ENCODE assay signal across 18 cellular contexts in the genomic region with DNA sequence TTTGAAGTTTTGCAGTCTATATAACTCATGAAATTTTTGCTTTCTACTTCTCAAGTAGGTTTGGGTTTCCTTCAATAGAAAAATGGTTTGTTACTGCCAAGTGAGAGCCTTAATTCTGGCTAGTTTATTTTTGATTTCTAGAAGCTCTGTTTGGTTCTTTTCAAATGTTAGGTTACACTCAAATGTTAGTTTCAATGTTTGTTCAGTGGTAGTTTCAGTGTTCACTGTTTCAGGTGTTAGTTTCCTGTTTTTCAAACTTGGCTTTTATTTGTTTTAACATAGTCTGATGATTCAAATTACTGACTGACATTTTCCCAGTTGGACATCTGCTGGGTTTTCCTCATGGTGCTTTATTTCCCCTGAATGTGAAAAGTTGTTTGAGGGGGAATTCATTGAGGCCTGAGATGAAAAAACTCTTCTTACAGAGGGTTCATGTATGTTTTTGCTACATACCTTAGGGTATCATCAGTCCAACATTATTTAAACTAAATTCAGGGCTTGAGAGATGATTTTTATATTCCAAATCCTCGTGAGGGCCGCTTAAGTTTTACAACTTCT.
DNase-seq lines count a peak whose midpoint lies in the region; ATAC-seq, FAIRE-seq and TF ChIP-seq lines count a peak whose summit lies in the region.
"Had no signal": no experiment of that assay in that cellular context is flagged by ENCODE, and none has a peak within 500 bp of the region (broad histone marks: within the 10 kb centered on the region; RNA-seq: fewer than 3 reads in every experiment).

No MANE protein-coding gene starts in this region.

- H4K20me1 ChIP-seq in MM.1S (ENCODE audit: insufficient read depth, low read length) = no peaks in the 10 kb centered on the region
- peaks cover 97% of the 10 kb centered on the region for H4K20me1 ChIP-seq in astrocyte (ENCODE audit: insufficient read depth, low read length)

- H3K4me2 ChIP-seq in MM.1S (ENCODE audit: low read depth, low read length) (peak overlapping the region; percentile 36), astrocyte (ENCODE audit: low read length) (no peak overlapping the region)
- H3K4me2 ChIP-seq: hepatocyte, smooth muscle cell had no signal

- H3K79me2 ChIP-seq in MM.1S (ENCODE audit: low read length) = peaks cover 81% of the 10 kb centered on the region
- peaks cover 91% of the 10 kb centered on the region for H3K79me2 ChIP-seq in astrocyte (ENCODE audit: insufficient read depth, low read length)

- no peaks in the 10 kb centered on the region for H3K27me3 Mint-ChIP-seq in activated CD8-positive, alpha-beta memory T cell treated with anti-CD3 and anti-CD28 coated beads, Interleukin-2, amount 10 ng/mL, durations not matched to agents 7 days and 5 days
- H3K27me3 Mint-ChIP-seq in astrocyte (ENCODE audit: low read depth, unreplicated experiment) = no peaks in the 10 kb centered on the region

- peak overlapping the region; percentile 79 for H3K27ac Mint-ChIP-seq in activated CD8-positive, alpha-beta memory T cell treated with anti-CD3 and anti-CD28 coated beads, Interleukin-2, amount 10 ng/mL, durations not matched to agents 7 days and 5 days
- H3K27ac Mint-ChIP-seq in astrocyte (ENCODE audit: unreplicated experiment) = peak overlapping the region; percentile 3
- H3K27ac Mint-ChIP-seq in stimulated activated effector memory CD8-positive, alpha-beta T cell treated with anti-CD3 and anti-CD28 coated beads, Interleukin-12 subunit alpha, Interleukin-12 subunit beta, amount 100 ng/mL, for 72 hours = peak overlapping the region; percentile 87

- H3K9ac ChIP-seq in MM.1S (ENCODE audit: low read length) (peak overlapping the region; percentile 3; the same call in 1 of the 2 replicates), astrocyte (ENCODE audit: low read length) (no peak overlapping the region)

- H3K27me3 ChIP-seq in MM.1S (replicated peaks; ENCODE audit: insufficient read depth, low read length) (no peaks in the 10 kb centered on the region), astrocyte (ENCODE audit: insufficient read depth, low read length) (no peaks in the 10 kb centered on the region)
- H3K27me3 ChIP-seq: breast epithelium, hepatocyte, stomach had no signal

- no peak for ATAC-seq in activated CD8-positive, alpha-beta memory T cell treated with anti-CD3 and anti-CD28 coated beads, Interleukin-2, amount 10 ng/mL, durations not matched to agents 7 days and 5 days
- ATAC-seq in stimulated activated effector memory CD8-positive, alpha-beta T cell treated with anti-CD3 and anti-CD28 coated beads, Interleukin-12 subunit alpha, Interleukin-12 subunit beta, amount 100 ng/mL, for 72 hours = peak; percentile 55
- no peak for ATAC-seq in GM19328 (IDR thresholded peaks at IDR 0.05; ENCODE audit: unreplicated experiment)
- ATAC-seq: HCT116 had no signal

- no peak for FAIRE-seq in astrocyte (lab: Jason Lieb, UNC)
- FAIRE-seq: urothelium cell line had no signal

- H3K36me3 Mint-ChIP-seq in activated CD8-positive, alpha-beta memory T cell treated with anti-CD3 and anti-CD28 coated beads, Interleukin-2, amount 10 ng/mL, durations not matched to agents 7 days and 5 days = peaks cover 12% of the 10 kb centered on the region
- peaks cover 12% of the 10 kb centered on the region for H3K36me3 Mint-ChIP-seq in astrocyte (ENCODE audit: low read depth, unreplicated experiment)
- peaks cover 18% of the 10 kb centered on the region for H3K36me3 Mint-ChIP-seq in stimulated activated effector memory CD8-positive, alpha-beta T cell treated with anti-CD3 and anti-CD28 coated beads, Interleukin-12 subunit alpha, Interleukin-12 subunit beta, amount 100 ng/mL, for 72 hours

- H3K4me3 ChIP-seq in MM.1S (ENCODE audit: low read length) (0 out of 2 replicates have a peak overlapping the region, but pooled peaks have one; percentile 4), astrocyte (ENCODE audit: insufficient read depth, low read depth, low read length) (no peak overlapping the region)
- H3K4me3 ChIP-seq: breast epithelium, hepatocyte, smooth muscle cell, stomach had no signal

- H3K4me1 Mint-ChIP-seq in activated CD8-positive, alpha-beta memory T cell treated with anti-CD3 and anti-CD28 coated beads, Interleukin-2, amount 10 ng/mL, durations not matched to agents 7 days and 5 days = peaks cover 85% of the 10 kb centered on the region
- H3K4me1 Mint-ChIP-seq in astrocyte (ENCODE audit: low read depth, unreplicated experiment) = peaks cover 68% of the 10 kb centered on the region
- peaks cover 89% of the 10 kb centered on the region for H3K4me1 Mint-ChIP-seq in stimulated activated effector memory CD8-positive, alpha-beta T cell treated with anti-CD3 and anti-CD28 coated beads, Interleukin-12 subunit alpha, Interleukin-12 subunit beta, amount 100 ng/mL, for 72 hours

- H3K36me3 ChIP-seq in MM.1S (replicated peaks; ENCODE audit: insufficient read depth, low read length) (no peaks in the 10 kb centered on the region), astrocyte (ENCODE audit: insufficient read depth, low read length) (no peaks in the 10 kb centered on the region)
- H3K36me3 ChIP-seq: breast epithelium, stomach had no signal

- H3K9me3 Mint-ChIP-seq in activated CD8-positive, alpha-beta memory T cell treated with anti-CD3 and anti-CD28 coated beads, Interleukin-2, amount 10 ng/mL, durations not matched to agents 7 days and 5 days (ENCODE audit: low read depth) = no peaks in the 10 kb centered on the region
- no peaks in the 10 kb centered on the region for H3K9me3 Mint-ChIP-seq in astrocyte (ENCODE audit: unreplicated experiment)
- no peaks in the 10 kb centered on the region for H3K9me3 Mint-ChIP-seq in stimulated activated effector memory CD8-positive, alpha-beta T cell treated with anti-CD3 and anti-CD28 coated beads, Interleukin-12 subunit alpha, Interleukin-12 subunit beta, amount 100 ng/mL, for 72 hours

- H3K27ac ChIP-seq in MM.1S (ENCODE audit: low read length) (peak overlapping the region; percentile 87), astrocyte (ENCODE audit: low read depth, low read length) (no peak overlapping the region)
- H3K27ac ChIP-seq: breast epithelium, hepatocyte, RWPE1, stomach had no signal

- no peak for DNase-seq in activated CD8-positive, alpha-beta memory T cell treated with anti-CD3 and anti-CD28 coated beads, Interleukin-2, amount 10 ng/mL, durations not matched to agents 7 days and 5 days
- DNase-seq in activated CD8-positive, alpha-beta memory T cell treated with anti-CD3 and anti-CD28 coated beads for 24 hours = no peak
- DNase-seq in MM.1S (peak; percentile 73), astrocyte (ENCODE audit: low read depth) (no peak), HuH-7.5 (ENCODE audit: low spot score) (no peak), middle frontal gyrus (ENCODE audit: extremely low spot score, low spot score) (no peak)
- no peak for DNase-seq in stimulated activated effector memory CD8-positive, alpha-beta T cell treated with anti-CD3 and anti-CD28 coated beads, Interleukin-12 subunit alpha, Interleukin-12 subunit beta, amount 100 ng/mL, for 72 hours (ENCODE audit: low spot score in 2 of 2)
- DNase-seq: COR-L47, NCI-H2171, posterior cingulate gyrus, stomach had no signal

- H3K9me2 ChIP-seq in MM.1S (replicated peaks; ENCODE audit: insufficient read depth, low read length) = no peaks in the 10 kb centered on the region

- H3F3A ChIP-seq in MM.1S (ENCODE audit: insufficient read depth, low read length) = peaks cover 23% of the 10 kb centered on the region

- TF ChIP-seq CTCF in MM.1S (IDR thresholded peaks at IDR 0.05; ENCODE audit: low read length) (no peak), astrocyte (IDR thresholded peaks at IDR 0.05; ENCODE audit: insufficient read depth, low read depth, low read length) (no peak)

- H2AFZ ChIP-seq in MM.1S (ENCODE audit: low read length) (no peak overlapping the region), astrocyte (ENCODE audit: low read depth, low read length) (no peak overlapping the region)
- H2AFZ ChIP-seq: hepatocyte had no signal

- H3K9me3 ChIP-seq in MM.1S (replicated peaks; ENCODE audit: insufficient read depth, low read length) (no peaks in the 10 kb centered on the region), astrocyte (ENCODE audit: insufficient read depth, low read depth, low read length) (no peaks in the 10 kb centered on the region)
- H3K9me3 ChIP-seq: breast epithelium had no signal

- H3K4me3 Mint-ChIP-seq in activated CD8-positive, alpha-beta memory T cell treated with anti-CD3 and anti-CD28 coated beads, Interleukin-2, amount 10 ng/mL, durations not matched to agents 7 days and 5 days = no peak overlapping the region
- no peak overlapping the region for H3K4me3 Mint-ChIP-seq in astrocyte (ENCODE audit: unreplicated experiment)
- peak overlapping the region; percentile 43 for H3K4me3 Mint-ChIP-seq in stimulated activated effector memory CD8-positive, alpha-beta T cell treated with anti-CD3 and anti-CD28 coated beads, Interleukin-12 subunit alpha, Interleukin-12 subunit beta, amount 100 ng/mL, for 72 hours

- CTCF ChIA-PET in activated CD8-positive, alpha-beta memory T cell treated with anti-CD3 and anti-CD28 coated beads, Interleukin-2, amount 10 ng/mL, durations not matched to agents 7 days and 5 days (lab: Charles Lee) = interaction anchor here (1.1 kb wide), 1 partner anchor 108 kb away, joined by 3 read pairs; no protein-coding TSS in a partner anchor

- peaks cover 60% of the 10 kb centered on the region for H3K4me1 ChIP-seq in MM.1S (ENCODE audit: low read length)
- peaks cover 37% of the 10 kb centered on the region for H3K4me1 ChIP-seq in astrocyte (ENCODE audit: insufficient read depth, low read length)

Comparison
In these comparisons a context has a peak if more than half of its experiments do, and no peak if none do; other contexts are left out.
1. H3K27ac Mint-ChIP-seq: peak in every context shown above with its lines; median percentile 87 in stimulated activated effector memory CD8-positive, alpha-beta T cell treated with anti-CD3 and anti-CD28 coated beads, Interleukin-12 subunit alpha, Interleukin-12 subunit beta, amount 100 ng/mL, for 72 hours; 79 in activated CD8-positive, alpha-beta memory T cell treated with anti-CD3 and anti-CD28 coated beads, Interleukin-2, amount 10 ng/mL, durations not matched to agents 7 days and 5 days; 3 in astrocyte.